ENCODE assay signal across 13 cellular contexts in the genomic region with DNA sequence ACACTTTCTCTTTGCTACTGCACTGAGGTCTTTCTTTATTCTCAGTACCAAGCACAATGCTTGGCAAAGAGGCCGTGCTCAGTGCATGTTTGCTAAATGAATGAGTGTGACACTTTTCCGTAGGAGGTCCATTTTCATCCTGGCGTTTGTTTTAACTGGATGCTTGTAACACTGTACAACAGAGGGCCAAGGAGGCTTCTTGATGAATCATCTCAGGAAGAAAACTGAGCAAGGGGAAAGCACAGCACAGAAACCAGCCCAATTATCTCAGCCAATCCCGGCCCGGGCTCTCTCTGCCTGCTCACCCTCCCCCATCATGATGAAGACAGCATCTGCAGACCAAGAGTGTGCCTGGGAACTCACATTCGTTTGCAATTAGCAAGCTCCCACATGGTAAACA.
DNase-seq lines count a peak whose midpoint lies in the region; ATAC-seq, FAIRE-seq and TF ChIP-seq lines count a peak whose summit lies in the region.
"Had no signal": no experiment of that assay in that cellular context is flagged by ENCODE, and none has a peak within 500 bp of the region (broad histone marks: within the 10 kb centered on the region; RNA-seq: fewer than 3 reads in every experiment).

No MANE protein-coding gene starts in this region.

- H3K27ac ChIP-seq in fibroblast of lung (ENCODE audit: insufficient read depth, low read length) = no peak overlapping the region
- H3K27ac ChIP-seq in small intestine (ENCODE audit: low read depth in 1 of 2, low read length in 1 of 2) = no peak overlapping the region
- H3K27ac ChIP-seq: SK-N-MC, upper lobe of right lung had no signal

- no peaks in the 10 kb centered on the region for H3K27me3 ChIP-seq in fibroblast of lung (ENCODE audit: control insufficient read depth, insufficient read depth, low read length)
- no peaks in the 10 kb centered on the region for H3K27me3 ChIP-seq in small intestine (ENCODE audit: control insufficient read depth in 2 of 2, insufficient read depth in 2 of 2, low read length in 2 of 2)
- H3K27me3 ChIP-seq: upper lobe of right lung had no signal

- no peaks in the 10 kb centered on the region for H3K27me3 Mint-ChIP-seq in osteocyte (ENCODE audit: unreplicated experiment)
- H3K27me3 Mint-ChIP-seq in activated T-cell treated with anti-CD3 and anti-CD28 coated beads, Interleukin-2, amount 50 U/mL, for 4 hours (ENCODE audit: low read depth) = no peaks in the 10 kb centered on the region
- H3K27me3 Mint-ChIP-seq in activated T-helper 17 cell treated with anti-CD3 and anti-CD28 coated beads, Interleukin-2, amount 50 U/mL, for 72 hours = peaks cover 27% of the 10 kb centered on the region

- H3K4me3 ChIP-seq in fibroblast of lung (replicated peaks in 1 of 4; ENCODE audit: control extremely low read depth in 1 of 4, insufficient read depth in 1 of 4, low read depth in 3 of 4, low read length in 4 of 4) = no peak overlapping the region
- no peak overlapping the region for H3K4me3 ChIP-seq in small intestine (ENCODE audit: low read depth in 1 of 2, low read length in 2 of 2)
- H3K4me3 ChIP-seq: SK-N-MC, upper lobe of right lung had no signal

- H3K4me1 ChIP-seq in fibroblast of lung (ENCODE audit: control insufficient read depth, extremely low read depth, insufficient read depth, low read length) = no peaks in the 10 kb centered on the region
- no peaks in the 10 kb centered on the region for H3K4me1 ChIP-seq in small intestine (ENCODE audit: control insufficient read depth in 2 of 2, insufficient read depth in 1 of 2, low read depth in 1 of 2, low read length in 1 of 2)
- H3K4me1 ChIP-seq: Caco-2, upper lobe of right lung had no signal

- DNase-seq in COLO829 (ENCODE audit: low spot score) = peak; percentile 22
- peak; percentile 9 for DNase-seq in NCI-H748 treated with DMSO at 0.1 percent for 48 hours (lab: John Stamatoyannopoulos, UW)
- DNase-seq in fibroblast of lung (ENCODE audit: low read depth in 2 of 2) = peak; percentile 30 to 89
- DNase-seq in osteocyte (ENCODE audit: extremely low spot score, unreplicated experiment) = peak; percentile 76
- DNase-seq in left lobe of liver (ENCODE audit: low spot score) = no peak
- no peak for DNase-seq in activated T-cell treated with anti-CD3 and anti-CD28 coated beads, Interleukin-2, amount 50 U/mL, for 4 hours
- DNase-seq in small intestine = no peak
- DNase-seq: activated CD4-positive, alpha-beta T cell treated with anti-CD3 and anti-CD28 coated beads for 48 hours; Caco-2; mesenchymal stem cell; upper lobe of right lung had no signal

- no peak for ATAC-seq in left lobe of liver
- ATAC-seq in activated T-cell treated with anti-CD3 and anti-CD28 coated beads, Interleukin-2, amount 50 U/mL, for 4 hours = no peak
- no peak for ATAC-seq in activated T-helper 17 cell treated with anti-CD3 and anti-CD28 coated beads, Interleukin-2, amount 50 U/mL, for 72 hours (replicated peaks)
- ATAC-seq: upper lobe of right lung had no signal

- no peak overlapping the region for H3K4me3 Mint-ChIP-seq in osteocyte (ENCODE audit: unreplicated experiment)
- H3K4me3 Mint-ChIP-seq in activated T-cell treated with anti-CD3 and anti-CD28 coated beads, Interleukin-2, amount 50 U/mL, for 4 hours = no peak overlapping the region
- no peak overlapping the region for H3K4me3 Mint-ChIP-seq in activated T-helper 17 cell treated with anti-CD3 and anti-CD28 coated beads, Interleukin-2, amount 50 U/mL, for 72 hours

- WGBS in small intestine, 3 donors = 44 to 49% (median 44%) methylated on average over 6 of the region's 6 CpGs

- no peak overlapping the region for H3K9ac ChIP-seq in fibroblast of lung (ENCODE audit: insufficient read depth, low read length)

- no peaks in the 10 kb centered on the region for H3K36me3 ChIP-seq in fibroblast of lung (ENCODE audit: control insufficient read depth, insufficient read depth, low read length)
- no peaks in the 10 kb centered on the region for H3K36me3 ChIP-seq in small intestine (ENCODE audit: control insufficient read depth in 2 of 2, insufficient read depth in 2 of 2, low read length in 2 of 2)
- H3K36me3 ChIP-seq: upper lobe of right lung had no signal

- no peaks in the 10 kb centered on the region for H4K20me1 ChIP-seq in fibroblast of lung (ENCODE audit: control insufficient read depth, extremely low read depth, insufficient read depth, low read length)

- H2AFZ ChIP-seq in fibroblast of lung (ENCODE audit: low read length) = no peak overlapping the region

- no peak for FAIRE-seq in small intestine (lab: Jason Lieb, UNC)

- TF ChIP-seq CTCF in fibroblast of lung (conservative IDR thresholded peaks at IDR 0.05 in 1 of 2, IDR thresholded peaks at IDR 0.05 in 1 of 2; ENCODE audit: low read depth in 1 of 2, low read length in 2 of 2) = no peak
- no peak for TF ChIP-seq CTCF in osteocyte (IDR thresholded peaks at IDR 0.05)

- no peaks in the 10 kb centered on the region for H3K36me3 Mint-ChIP-seq in osteocyte (ENCODE audit: unreplicated experiment)
- no peaks in the 10 kb centered on the region for H3K36me3 Mint-ChIP-seq in activated T-cell treated with anti-CD3 and anti-CD28 coated beads, Interleukin-2, amount 50 U/mL, for 4 hours (ENCODE audit: insufficient read depth)
- H3K36me3 Mint-ChIP-seq in activated T-helper 17 cell treated with anti-CD3 and anti-CD28 coated beads, Interleukin-2, amount 50 U/mL, for 72 hours (ENCODE audit: low read depth) = no peaks in the 10 kb centered on the region

- H3K4me1 Mint-ChIP-seq in osteocyte (ENCODE audit: unreplicated experiment) = peaks cover 2% of the 10 kb centered on the region
- H3K4me1 Mint-ChIP-seq in activated T-cell treated with anti-CD3 and anti-CD28 coated beads, Interleukin-2, amount 50 U/mL, for 4 hours (ENCODE audit: low read depth) = no peaks in the 10 kb centered on the region
- H3K4me1 Mint-ChIP-seq in activated T-helper 17 cell treated with anti-CD3 and anti-CD28 coated beads, Interleukin-2, amount 50 U/mL, for 72 hours = no peaks in the 10 kb centered on the region

- no peak overlapping the region for H3K27ac Mint-ChIP-seq in osteocyte (ENCODE audit: unreplicated experiment)
- H3K27ac Mint-ChIP-seq in activated T-helper 17 cell treated with anti-CD3 and anti-CD28 coated beads, Interleukin-2, amount 50 U/mL, for 72 hours = no peak overlapping the region

- H3K79me2 ChIP-seq in fibroblast of lung (ENCODE audit: control insufficient read depth, insufficient read depth, low read length) = no peaks in the 10 kb centered on the region

- H3K9me3 ChIP-seq in fibroblast of lung (ENCODE audit: control insufficient read depth, insufficient read depth, low read depth, low read length) (no peaks in the 10 kb centered on the region), small intestine (ENCODE audit: control insufficient read depth, low read depth) (no peaks in the 10 kb centered on the region)
- H3K9me3 ChIP-seq: upper lobe of right lung had no signal

- H3K9me3 Mint-ChIP-seq in osteocyte (ENCODE audit: unreplicated experiment) = peaks cover 7% of the 10 kb centered on the region
- H3K9me3 Mint-ChIP-seq in activated T-cell treated with anti-CD3 and anti-CD28 coated beads, Interleukin-2, amount 50 U/mL, for 4 hours = peaks cover 4% of the 10 kb centered on the region
- no peaks in the 10 kb centered on the region for H3K9me3 Mint-ChIP-seq in activated T-helper 17 cell treated with anti-CD3 and anti-CD28 coated beads, Interleukin-2, amount 50 U/mL, for 72 hours

- H3K4me2 ChIP-seq in fibroblast of lung (ENCODE audit: extremely low read depth, insufficient read depth, low read length) = peak overlapping the region; percentile 52

Comparison
In these comparisons a context has a peak if more than half of its experiments do, and no peak if none do; other contexts are left out.
1. DNase-seq: peak in COLO829 (single experiment), NCI-H748 treated with DMSO at 0.1 percent for 48 hours (single experiment), fibroblast of lung (2 of 2) and osteocyte (single experiment); none in left lobe of liver (single experiment), activated T-cell treated with anti-CD3 and anti-CD28 coated beads, Interleukin-2, amount 50 U/mL, for 4 hours (single experiment) and small intestine (single experiment).